8 cellular contexts compared by ENCODE assay signal in the genomic region with DNA sequence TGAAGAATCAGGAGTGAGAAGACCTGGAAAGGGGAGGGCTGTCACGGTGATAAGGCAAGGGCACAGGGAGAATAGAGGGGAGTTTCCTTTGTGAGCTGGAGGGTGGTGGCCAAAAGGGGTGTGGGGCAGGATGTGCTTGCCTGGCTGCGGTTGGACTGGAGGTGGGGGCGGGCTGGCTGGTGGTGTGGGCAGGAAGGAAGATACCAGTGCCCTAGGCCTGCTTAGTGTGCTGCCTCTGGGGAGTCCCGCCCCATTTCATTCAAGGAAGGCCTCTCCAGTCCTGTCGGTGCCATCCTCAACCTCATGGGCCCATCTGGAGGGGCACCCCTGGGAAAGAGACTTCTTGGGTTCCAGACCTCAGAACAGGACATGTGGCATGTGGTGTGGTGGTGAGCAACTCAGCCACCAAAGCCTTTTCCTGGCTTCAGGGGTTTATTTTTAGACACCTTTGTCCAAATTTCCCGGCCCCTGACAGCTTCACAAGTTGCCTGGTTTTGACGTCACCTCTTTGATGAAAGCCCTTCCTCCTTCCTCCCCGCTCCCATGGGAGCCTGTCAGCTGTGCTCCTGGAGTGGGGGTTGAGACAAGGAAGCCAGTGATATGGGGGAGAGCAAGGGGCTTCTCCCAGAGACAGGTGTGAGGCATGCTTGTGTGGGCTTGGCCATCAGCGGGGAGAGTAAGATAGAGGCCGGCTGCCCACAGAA. TPM values are rescaled to one million over a fixed set of nuclear protein-coding genes. Genes with fewer than 3 reads are reported as not detected.
DNase-seq lines count a peak whose midpoint lies in the region; ATAC-seq, FAIRE-seq and TF ChIP-seq lines count a peak whose summit lies in the region.

No MANE protein-coding gene starts in this region.

- no peak overlapping the region for H3K4me3 Mint-ChIP-seq in astrocyte (ENCODE audit: unreplicated experiment)

- H3K4me1 Mint-ChIP-seq in astrocyte (ENCODE audit: low read depth, unreplicated experiment) = peaks cover 25% of the 10 kb centered on the region

- TF ChIP-seq CTCF in astrocyte (IDR thresholded peaks at IDR 0.05; ENCODE audit: insufficient read depth, low read depth, low read length) = no peak
- no peak for TF ChIP-seq CTCF in lung (IDR thresholded peaks at IDR 0.05; ENCODE audit: control extremely low read depth, extremely low read depth)

- FAIRE-seq in astrocyte (lab: Jason Lieb, UNC) = no peak

- H3K9me3 ChIP-seq in astrocyte (ENCODE audit: insufficient read depth, low read depth, low read length) (no peaks in the 10 kb centered on the region), lung (ENCODE audit: control insufficient read depth in 2 of 2, insufficient read depth in 1 of 2, low read length in 1 of 2) (no peaks in the 10 kb centered on the region)

- no peaks in the 10 kb centered on the region for H3K9me3 Mint-ChIP-seq in astrocyte (ENCODE audit: unreplicated experiment)

- H3K9ac ChIP-seq in astrocyte (ENCODE audit: low read length) = no peak overlapping the region

- peak; percentile 41 for ATAC-seq in HG02973 (IDR thresholded peaks at IDR 0.05; ENCODE audit: unreplicated experiment)
- ATAC-seq in lung (ENCODE audit: insufficient read depth, low FRiP score) = no peak

- H3K4me2 ChIP-seq in astrocyte (ENCODE audit: low read length) = peak overlapping the region; percentile 43

- peaks cover 22% of the 10 kb centered on the region for H4K20me1 ChIP-seq in astrocyte (ENCODE audit: insufficient read depth, low read length)

- H3K27ac ChIP-seq in astrocyte (ENCODE audit: low read depth, low read length) (peak overlapping the region; percentile 9), lung (ENCODE audit: low read depth in 1 of 2, low read length in 1 of 2) (peak overlapping the region; percentile 73 to 85)

- no peak overlapping the region for H3K27ac Mint-ChIP-seq in astrocyte (ENCODE audit: unreplicated experiment)

- 32 to 45% methylated on average over 10 of the region's 10 CpGs for WGBS in lung, 2 donors

- peaks cover 21% of the 10 kb centered on the region for H3K36me3 Mint-ChIP-seq in astrocyte (ENCODE audit: low read depth, unreplicated experiment)

- H3K27me3 Mint-ChIP-seq in astrocyte (ENCODE audit: low read depth, unreplicated experiment) = no peaks in the 10 kb centered on the region

- H3K79me2 ChIP-seq in astrocyte (ENCODE audit: insufficient read depth, low read length) = no peaks in the 10 kb centered on the region

- no peak overlapping the region for H2AFZ ChIP-seq in astrocyte (ENCODE audit: low read depth, low read length)

- peaks cover 26% of the 10 kb centered on the region for H3K4me1 ChIP-seq in astrocyte (ENCODE audit: insufficient read depth, low read length)
- peaks cover 15 to 18% of the 10 kb centered on the region in 2 donors for H3K4me1 ChIP-seq in lung (ENCODE audit: control insufficient read depth in 2 of 2, insufficient read depth in 2 of 2, low read length in 2 of 2)

- no peak overlapping the region for H3K4me3 ChIP-seq in astrocyte (ENCODE audit: insufficient read depth, low read depth, low read length)
- no peak overlapping the region for H3K4me3 ChIP-seq in lung

- peak; percentile 55 for DNase-seq in EH (ENCODE audit: low read depth)
- peak; percentile 44 for DNase-seq in T1000 (lab: John Stamatoyannopoulos, UW)
- peak; percentile 16 for DNase-seq in astrocyte (ENCODE audit: low read depth)
- peak; percentile 40 for DNase-seq in lung (ENCODE audit: low spot score)
- DNase-seq in stimulated activated CD8-positive, alpha-beta memory T cell treated with anti-CD3 and anti-CD28 coated beads, Interleukin-7, amount 100 ng/mL, for 4 hours (ENCODE audit: low read depth in 2 of 2) = peak; percentile 74 to 79
- no peak for DNase-seq in mesenteric fat pad (ENCODE audit: low spot score)
- no peak for DNase-seq in DMS53 treated with DMSO at 0.1 percent for 48 hours (lab: John Stamatoyannopoulos, UW; ENCODE audit: unreplicated experiment)

- H3K36me3 ChIP-seq in astrocyte (ENCODE audit: insufficient read depth, low read length) (no peaks in the 10 kb centered on the region), lung (ENCODE audit: control insufficient read depth in 2 of 2, insufficient read depth in 2 of 2, low read length in 2 of 2) (peaks cover 0 to 25% of the 10 kb centered on the region in 2 donors)

- no peaks in the 10 kb centered on the region for H3K27me3 ChIP-seq in astrocyte (ENCODE audit: insufficient read depth, low read length)
- H3K27me3 ChIP-seq in lung (ENCODE audit: control insufficient read depth, insufficient read depth) = no peaks in the 10 kb centered on the region

RNA-seq across cellular contexts. Expression of a gene that starts 15.6 kb away (rescaled TPM):
- total RNA-seq in astrocyte (28.2 and 29.0 TPM in 2 replicates), lung (10 to 100 TPM; 36.1 to 51.2 TPM), mesenteric fat pad (35.4 TPM)
- 100 to 1,000 TPM in 1 of 2 donors, 10 to 100 TPM in 1; 59.7 to 105 TPM for polyA plus RNA-seq in lung

RNA-seq across cellular contexts. Expression of a gene that starts 20.2 kb away (rescaled TPM):
- 0.12 and 0.25 TPM in 2 replicates for total RNA-seq in astrocyte
- total RNA-seq in lung = under 1 TPM; 0.26 to 0.77 TPM
- polyA plus RNA-seq in lung = under 1 TPM; 0.13 to 0.24 TPM
- 0.22 TPM for total RNA-seq in mesenteric fat pad

Comparison
In these comparisons a context has a peak if more than half of its experiments do, and no peak if none do; other contexts are left out.
1. DNase-seq: peak in EH (single experiment), T1000 (single experiment), astrocyte (single experiment), lung (single experiment) and stimulated activated CD8-positive, alpha-beta memory T cell treated with anti-CD3 and anti-CD28 coated beads, Interleukin-7, amount 100 ng/mL, for 4 hours (2 of 2); none in mesenteric fat pad (single experiment) and DMS53 treated with DMSO at 0.1 percent for 48 hours (single experiment).